ENCODE assay signal across 17 cellular contexts in the genomic region with DNA sequence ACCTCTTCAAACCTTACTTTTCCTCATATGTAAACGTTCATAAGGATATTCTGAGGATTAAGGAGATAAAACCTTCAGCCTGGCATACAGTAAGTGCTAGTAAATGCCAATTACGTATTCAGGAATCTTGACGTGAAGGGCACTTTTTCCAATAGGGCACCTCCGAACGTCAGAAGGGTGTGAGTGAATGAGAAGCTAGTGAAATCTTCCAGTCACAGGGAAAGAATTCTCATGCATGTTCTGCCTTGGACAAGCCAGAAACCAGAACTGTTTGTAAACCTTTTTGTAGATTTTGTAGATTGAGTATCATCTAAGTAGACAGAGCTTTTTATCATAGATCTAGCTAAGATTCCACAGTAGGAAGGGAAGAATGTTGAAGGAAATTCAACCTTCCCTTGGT. TPM values are rescaled to one million over a fixed set of nuclear protein-coding genes. Genes with fewer than 3 reads are reported as not detected.
DNase-seq lines count a peak whose midpoint lies in the region; ATAC-seq, FAIRE-seq and TF ChIP-seq lines count a peak whose summit lies in the region.
"Had no signal": no experiment of that assay in that cellular context is flagged by ENCODE, and none has a peak within 500 bp of the region (broad histone marks: within the 10 kb centered on the region; RNA-seq: fewer than 3 reads in every experiment).

No MANE protein-coding gene starts in this region.

- no peak for ATAC-seq in GM19351 (IDR thresholded peaks at IDR 0.05; ENCODE audit: unreplicated experiment)
- no peak for ATAC-seq in HepG2
- no peak for ATAC-seq in GM21825 (IDR thresholded peaks at IDR 0.05; ENCODE audit: unreplicated experiment)
- ATAC-seq: CD8-positive, alpha-beta T cell; GM12878 had no signal

- TF ChIP-seq EP300 in HepG2 (IDR thresholded peaks at IDR 0.05; ENCODE audit: low read depth in 2 of 2, low read length in 2 of 2) (no peak), HepG2 (CRISPR knock-in tag; IDR thresholded peaks at IDR 0.05; ENCODE audit: borderline replicate concordance) (no peak)

- H3K14ac ChIP-seq in mesenchymal stem cell (ENCODE audit: low read length in 2 of 2): no peak overlapping the region

- H3K18ac ChIP-seq in mesenchymal stem cell (ENCODE audit: low read depth in 1 of 2, low read length in 2 of 2): no peak overlapping the region

- 60% methylated on average over 5 of the region's 5 CpGs for WGBS in hepatocyte (ENCODE audit: low lambda C conversion rate, missing lambda C conversion rate)
- WGBS in mesenchymal stem cell: 85% methylated on average over 5 of the region's 5 CpGs
- 56% methylated on average over 5 of the region's 5 CpGs for WGBS in HepG2 (ENCODE audit: low lambda C conversion rate)

- H3K79me1 ChIP-seq in mesenchymal stem cell (replicated peaks; ENCODE audit: low read length, poor library complexity, severe bottlenecking): peaks cover 24% of the 10 kb centered on the region

- H3K27me3 ChIP-seq in hepatocyte: no peaks in the 10 kb centered on the region
- H3K27me3 ChIP-seq in mesenchymal stem cell (ENCODE audit: control insufficient read depth in 1 of 2, insufficient read depth in 1 of 2, low read length in 2 of 2): no peaks in the 10 kb centered on the region
- H3K27me3 ChIP-seq in HepG2 (ENCODE audit: control insufficient read depth in 1 of 2, insufficient read depth in 2 of 2, low read length in 2 of 2): no peaks in the 10 kb centered on the region
- H3K27me3 ChIP-seq: BLaER1 treated with 17β-estradiol and CSF1 and Interleukin-3, amounts not matched to agents 10 nM and 100 nM had no signal

- no peaks in the 10 kb centered on the region for H3K9me2 ChIP-seq in hepatocyte (replicated peaks; ENCODE audit: insufficient read depth)

- no peak for TF ChIP-seq POLR2A in HepG2 (IDR thresholded peaks at IDR 0.05; ENCODE audit: insufficient read depth in 1 of 2, low read depth in 2 of 2, low read length in 2 of 2)

- no peak overlapping the region for H2BK5ac ChIP-seq in mesenchymal stem cell (ENCODE audit: low read depth, low read length, poor library complexity, severe bottlenecking)

- DNase-seq in EH (ENCODE audit: low read depth) (peak; percentile 24), amniotic epithelial cell (ENCODE audit: low read depth) (peak; percentile 75), hepatocyte (ENCODE audit: low spot score) (no peak), mesenchymal stem cell (peak; percentile 34), HepG2 (ENCODE audit: low spot score) (no peak), NCI-H1694 treated with DMSO at 0.1 percent for 48 hours (lab: John Stamatoyannopoulos, UW) (no peak)
- DNase-seq: 8988T; Calu3; CD8-positive, alpha-beta T cell; H9 had no signal

- BruUV-seq in HepG2 (replicated peaks; lab: Mats Ljungman, UMichigan): no TSS peak

- H3K9ac ChIP-seq in mesenchymal stem cell (ENCODE audit: low read length) (no peak overlapping the region), HepG2 (ENCODE audit: insufficient read depth, low read depth, low read length) (no peak overlapping the region)
- H3K9ac ChIP-seq: BLaER1 treated with 17β-estradiol and CSF1 and Interleukin-3, amounts not matched to agents 10 nM and 100 nM; KMS-11 had no signal

- H3K23ac ChIP-seq in mesenchymal stem cell (ENCODE audit: low read length in 2 of 2): no peak overlapping the region

- H3K79me2 ChIP-seq in hepatocyte: peaks cover 16% of the 10 kb centered on the region
- H3K79me2 ChIP-seq in HepG2 (ENCODE audit: insufficient read depth, low read length): no peaks in the 10 kb centered on the region

- TF ChIP-seq CTCF in hepatocyte (IDR thresholded peaks at IDR 0.05; ENCODE audit: poor library complexity) (no peak), HepG2 (CRISPR knock-in tag; IDR thresholded peaks at IDR 0.05) (no peak)

- no peak overlapping the region for H4K8ac ChIP-seq in mesenchymal stem cell (ENCODE audit: low read length)

- no peak for FAIRE-seq in HepG2 (lab: Jason Lieb, UNC)
- FAIRE-seq: GM12878, H1 had no signal

- POLR2A ChIA-PET in HepG2 (lab: Yijun Ruan, JAX): no interaction called here

- H4K91ac ChIP-seq in mesenchymal stem cell (ENCODE audit: low read length): no peak overlapping the region

- H3K4me3 ChIP-seq in hepatocyte (no peak overlapping the region), mesenchymal stem cell (ENCODE audit: insufficient read depth in 1 of 2, low read depth in 1 of 2, low read length in 2 of 2) (no peak overlapping the region), HepG2 (replicated peaks in 1 of 3; ENCODE audit: insufficient read depth in 1 of 3, low read depth in 2 of 3, low read length in 3 of 3) (no peak overlapping the region)
- H3K4me3 ChIP-seq: BLaER1 treated with 17β-estradiol and CSF1 and Interleukin-3, amounts not matched to agents 10 nM and 100 nM; GM12878 had no signal

- H3K9me3 ChIP-seq in hepatocyte (ENCODE audit: low read depth): no peaks in the 10 kb centered on the region
- H3K9me3 ChIP-seq in mesenchymal stem cell (ENCODE audit: control insufficient read depth, low read length): no peaks in the 10 kb centered on the region
- H3K9me3 ChIP-seq in HepG2 (ENCODE audit: low read length): no peaks in the 10 kb centered on the region

- H4K20me1 ChIP-seq in hepatocyte (ENCODE audit: insufficient read depth, poor library complexity, severe bottlenecking) (no peaks in the 10 kb centered on the region), HepG2 (ENCODE audit: insufficient read depth, low read length) (no peaks in the 10 kb centered on the region)

- H2BK12ac ChIP-seq in mesenchymal stem cell (ENCODE audit: low read length in 2 of 2): no peak overlapping the region

- CTCF ChIA-PET in HepG2 (lab: Yijun Ruan, JAX; ENCODE audit: low intra/inter-chr PET ratio, low total read pairs): no interaction called here

- H3K4me1 ChIP-seq in hepatocyte (ENCODE audit: insufficient read depth): peaks cover 7% of the 10 kb centered on the region
- peaks cover 3% of the 10 kb centered on the region for H3K4me1 ChIP-seq in mesenchymal stem cell (ENCODE audit: control insufficient read depth, insufficient read depth, low read depth, low read length)
- no peaks in the 10 kb centered on the region for H3K4me1 ChIP-seq in HepG2 (ENCODE audit: insufficient read depth, low read length)

- H3K27ac ChIP-seq in hepatocyte: peak overlapping the region; percentile 22
- no peak overlapping the region for H3K27ac ChIP-seq in mesenchymal stem cell (ENCODE audit: low read length, poor library complexity, severe bottlenecking)
- no peak overlapping the region for H3K27ac ChIP-seq in HepG2 (ENCODE audit: extremely low read length, insufficient read depth, low read length)
- H3K27ac ChIP-seq: BLaER1 treated with 17β-estradiol and CSF1 and Interleukin-3, amounts not matched to agents 10 nM and 100 nM; HL-60; KMS-11 had no signal

- H3K4me2 ChIP-seq in hepatocyte (no peak overlapping the region), mesenchymal stem cell (ENCODE audit: low read length, poor library complexity, severe bottlenecking) (no peak overlapping the region), HepG2 (ENCODE audit: low read depth, low read length) (no peak overlapping the region)
- H3K4me2 ChIP-seq: BLaER1 treated with 17β-estradiol and CSF1 and Interleukin-3, amounts not matched to agents 10 nM and 100 nM; KMS-11 had no signal

- in situ Hi-C loops in HepG2 (cut with HindIII; ENCODE audit: extremely low pct_ligation_motif_present, low pct_unique_long_range_greater_than_20kb): no loop called here

- H3K4ac ChIP-seq in mesenchymal stem cell (ENCODE audit: low read depth in 1 of 2, low read length in 2 of 2): no peak overlapping the region

- TF ChIP-seq RAD21 in HepG2 (CRISPR knock-in tag; IDR thresholded peaks at IDR 0.05): no peak

- intact Hi-C loops in HepG2 (cut with micrococcal nuclease; ENCODE audit: unreplicated experiment): no loop called here

- no peak overlapping the region for H2AK5ac ChIP-seq in mesenchymal stem cell (ENCODE audit: low read length, severe bottlenecking)

- no peak overlapping the region for H2BK120ac ChIP-seq in mesenchymal stem cell (ENCODE audit: low read depth, low read length)

- H2BK15ac ChIP-seq in mesenchymal stem cell (ENCODE audit: low read depth, poor library complexity, severe bottlenecking): no peak overlapping the region

- H3K36me3 ChIP-seq in hepatocyte (replicated peaks; ENCODE audit: insufficient read depth, low read depth) (no peaks in the 10 kb centered on the region), mesenchymal stem cell (ENCODE audit: control insufficient read depth in 1 of 2, insufficient read depth in 2 of 2, low read depth in 1 of 2, low read length in 2 of 2) (peaks cover 0 to 10% of the 10 kb centered on the region in 2 experiments), HepG2 (replicated peaks in 1 of 2; ENCODE audit: control insufficient read depth in 1 of 2, insufficient read depth in 2 of 2, low read length in 2 of 2) (no peaks in the 10 kb centered on the region)

- H2AFZ ChIP-seq in hepatocyte (no peak overlapping the region), mesenchymal stem cell (ENCODE audit: low read depth, low read length) (no peak overlapping the region), HepG2 (ENCODE audit: low read length) (no peak overlapping the region)

RNA-seq across cellular contexts. Expression of a gene that starts 16.5 kb away (rescaled TPM):
- total RNA-seq in hepatocyte: 7.2 and 8.5 TPM in 2 replicates
- 3.6 and 4.8 TPM in 2 replicates for polyA plus RNA-seq in hepatocyte
- 3.5 TPM for polyA plus RNA-seq in mesenchymal stem cell (2013, experiment 1 of 2)
- polyA plus RNA-seq in mesenchymal stem cell (2013, experiment 2 of 2): 3.9 TPM
- 0.06 and 0.13 TPM in 2 replicates for total RNA-seq in HepG2 (2016; rRNA removed; fragmentation: Illumina TruSeq; extraction: Trizol)
- not detected in 2 replicates for total RNA-seq in HepG2 (2016; cell fraction: cytosol; rRNA removed; fragmentation: Illumina TruSeq; extraction: Trizol; ENCODE audit: low read depth)
- total RNA-seq in HepG2 (2016; cell fraction: insoluble cytoplasmic fraction; rRNA removed; fragmentation: Illumina TruSeq; extraction: Trizol): 0.02 and 0.04 TPM in 2 replicates
- total RNA-seq in HepG2 (2016; cell fraction: membrane; rRNA removed; fragmentation: Illumina TruSeq; extraction: Trizol): 0.09 TPM in 1 of 2 replicates, not detected in the other
- total RNA-seq in HepG2 (2016; cell fraction: nucleus; rRNA removed; fragmentation: Illumina TruSeq; extraction: Trizol): 0.09 and 0.60 TPM in 2 replicates
- polyA plus RNA-seq in HepG2 (2011; rRNA removed): 0.01 and 0.05 TPM in 2 replicates
- polyA plus RNA-seq in HepG2 (2011; cell fraction: cytosol; rRNA removed): 0.01 and 0.04 TPM in 2 replicates
- polyA plus RNA-seq in HepG2 (2011; cell fraction: nucleus; rRNA removed): 0.09 and 0.10 TPM in 2 replicates
- 0.01 TPM in 2 replicates for polyA plus RNA-seq in HepG2 (2012)
- polyA plus RNA-seq in HepG2 (2016; cell fraction: cytosol; fragmentation: Illumina TruSeq; extraction: Trizol; ENCODE audit: low read depth): not detected in 2 replicates
- polyA plus RNA-seq in HepG2 (2016; cell fraction: insoluble cytoplasmic fraction; fragmentation: Illumina TruSeq; extraction: Trizol; ENCODE audit: low read depth): 0.03 and 0.04 TPM in 2 replicates
- 0.16 TPM in 1 of 2 replicates, not detected in the other for polyA plus RNA-seq in HepG2 (2016; cell fraction: membrane; fragmentation: Illumina TruSeq; extraction: Trizol; ENCODE audit: low read depth)
- 0.07 and 0.16 TPM in 2 replicates for polyA plus RNA-seq in HepG2 (2016; cell fraction: nucleus; fragmentation: Illumina TruSeq; extraction: Trizol; ENCODE audit: insufficient read depth, low read depth)
- polyA minus RNA-seq in HepG2 (2011; rRNA and poly(A)+ RNA removed; ENCODE audit: low replicate concordance): 0.18 and 12.6 TPM in 2 replicates
- under 0.01 and 0.10 TPM in 2 replicates for polyA minus RNA-seq in HepG2 (2011; cell fraction: cytosol; rRNA and poly(A)+ RNA removed)
- polyA minus RNA-seq in HepG2 (2011; cell fraction: nucleus; rRNA and poly(A)+ RNA removed): 0.12 and 0.39 TPM in 2 replicates

Comparison
In these comparisons a context has a peak if more than half of its experiments do, and no peak if none do; other contexts are left out.
1. DNase-seq: peak in EH (single experiment), amniotic epithelial cell (single experiment) and mesenchymal stem cell (single experiment); none in hepatocyte (single experiment), HepG2 (single experiment) and NCI-H1694 treated with DMSO at 0.1 percent for 48 hours (single experiment).